8 cellular contexts compared by ENCODE assay signal in genomic region chr5:132777209-132778069, GRCh38. TPM values are rescaled to one million over a fixed set of nuclear protein-coding genes. Genes with fewer than 3 reads are reported as not detected.
DNase-seq lines count a peak whose midpoint lies in the region; ATAC-seq, FAIRE-seq and TF ChIP-seq lines count a peak whose summit lies in the region.

A gene with protein sequence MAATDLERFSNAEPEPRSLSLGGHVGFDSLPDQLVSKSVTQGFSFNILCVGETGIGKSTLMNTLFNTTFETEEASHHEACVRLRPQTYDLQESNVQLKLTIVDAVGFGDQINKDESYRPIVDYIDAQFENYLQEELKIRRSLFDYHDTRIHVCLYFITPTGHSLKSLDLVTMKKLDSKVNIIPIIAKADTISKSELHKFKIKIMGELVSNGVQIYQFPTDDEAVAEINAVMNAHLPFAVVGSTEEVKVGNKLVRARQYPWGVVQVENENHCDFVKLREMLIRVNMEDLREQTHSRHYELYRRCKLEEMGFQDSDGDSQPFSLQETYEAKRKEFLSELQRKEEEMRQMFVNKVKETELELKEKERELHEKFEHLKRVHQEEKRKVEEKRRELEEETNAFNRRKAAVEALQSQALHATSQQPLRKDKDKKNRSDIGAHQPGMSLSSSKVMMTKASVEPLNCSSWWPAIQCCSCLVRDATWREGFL (minus strand): TSS chr5:132777239. CDS start chr5:132777137, 102 bp downstream.

- H3K4me1 ChIP-seq in A673 (ENCODE audit: insufficient read depth, low read length, poor library complexity, severe bottlenecking) (peaks cover 6% of the 10 kb centered on the region), hepatocyte (ENCODE audit: insufficient read depth) (peaks cover 15% of the 10 kb centered on the region)

- H3K9me3 ChIP-seq in A673 (ENCODE audit: low read depth, low read length, poor library complexity, severe bottlenecking) (no peaks in the 10 kb centered on the region), SU-DHL-6 (ENCODE audit: insufficient read depth, low read length) (no peaks in the 10 kb centered on the region), hepatocyte (ENCODE audit: low read depth) (no peaks in the 10 kb centered on the region)

- no peaks in the 10 kb centered on the region for H3K36me3 ChIP-seq in A673 (ENCODE audit: insufficient read depth, low read length, poor library complexity, severe bottlenecking)
- H3K36me3 ChIP-seq in SU-DHL-6 (ENCODE audit: low read length) = no peaks in the 10 kb centered on the region
- H3K36me3 ChIP-seq in hepatocyte (replicated peaks; ENCODE audit: insufficient read depth, low read depth) = no peaks in the 10 kb centered on the region

- ATAC-seq in HG03108 (IDR thresholded peaks at IDR 0.05; ENCODE audit: unreplicated experiment) (peak; percentile 55), HG02884 (IDR thresholded peaks at IDR 0.05; ENCODE audit: unreplicated experiment) (no peak)

- H3K27me3 ChIP-seq in A673 (replicated peaks; ENCODE audit: insufficient read depth, low read depth, low read length, poor library complexity) = no peaks in the 10 kb centered on the region
- H3K27me3 ChIP-seq in SU-DHL-6 (ENCODE audit: low read length) = no peaks in the 10 kb centered on the region
- no peaks in the 10 kb centered on the region for H3K27me3 ChIP-seq in hepatocyte

- H2AFZ ChIP-seq in SU-DHL-6 (ENCODE audit: low read depth, low read length, severe bottlenecking) (no peak within 1 kb of the TSS), hepatocyte (peak within 1 kb of the TSS; percentile 100)

- TF ChIP-seq CTCF in A673 (conservative IDR thresholded peaks at IDR 0.05; ENCODE audit: low read depth, low read length) (no peak), SU-DHL-6 (IDR thresholded peaks at IDR 0.05; ENCODE audit: insufficient read depth, low read length, poor library complexity, severe bottlenecking) (no peak), hepatocyte (IDR thresholded peaks at IDR 0.05; ENCODE audit: poor library complexity) (no peak)

- H3K79me2 ChIP-seq in SU-DHL-6 (ENCODE audit: insufficient read depth, low read length) (no peaks in the 10 kb centered on the region), hepatocyte (peaks cover 42% of the 10 kb centered on the region)

- peak within 1 kb of the TSS; percentile 74 for H3K4me3 ChIP-seq in A673 (ENCODE audit: low read depth, low read length, poor library complexity, severe bottlenecking)
- H3K4me3 ChIP-seq in SU-DHL-6 (ENCODE audit: insufficient read depth, low read length, poor library complexity, severe bottlenecking) = no peak within 1 kb of the TSS
- H3K4me3 ChIP-seq in hepatocyte = peak within 1 kb of the TSS; percentile 88

- CTCF ChIA-PET in A673 (lab: Charles Lee) = no interaction called here

- 4% methylated on average over 45 of the region's 82 CpGs for WGBS in hepatocyte (ENCODE audit: low lambda C conversion rate, missing lambda C conversion rate)

- H3K4me2 ChIP-seq in SU-DHL-6 (ENCODE audit: low read depth, low read length, poor library complexity, severe bottlenecking) = peak within 1 kb of the TSS; percentile 28
- peak within 1 kb of the TSS; percentile 98 for H3K4me2 ChIP-seq in hepatocyte

- intact Hi-C loops in A673 (cut with micrococcal nuclease; ENCODE audit: unreplicated experiment) = no loop called here

- no peaks in the 10 kb centered on the region for H3F3A ChIP-seq in SU-DHL-6 (ENCODE audit: insufficient read depth)

- no peak within 1 kb of the TSS; the same call in 1 of the 2 replicates for H3K9ac ChIP-seq in SU-DHL-6 (ENCODE audit: low read length)

- no TSS peak for BruUV-seq in A673 (replicated peaks; lab: Mats Ljungman, UMichigan)

- H3K27ac ChIP-seq in A673 (ENCODE audit: low read depth, low read length, poor library complexity, severe bottlenecking) (peak within 1 kb of the TSS; percentile 50), SU-DHL-6 (ENCODE audit: low read depth, low read length) (no peak within 1 kb of the TSS), hepatocyte (peak within 1 kb of the TSS; percentile 14)

- DNase-seq in A673 (ENCODE audit: low spot score) (peak; percentile 43), GM18507 (ENCODE audit: extremely low spot score, insufficient read length, low read depth) (peak; percentile 45), astrocyte of the hippocampus (ENCODE audit: low read depth, low spot score) (peak; percentile 75), hepatocyte (ENCODE audit: low spot score) (peak; percentile 71), renal cortical epithelial cell (ENCODE audit: low read depth) (no peak)

- H3K9me2 ChIP-seq in SU-DHL-6 (replicated peaks; ENCODE audit: insufficient read depth, low read length) = no peaks in the 10 kb centered on the region
- H3K9me2 ChIP-seq in hepatocyte (replicated peaks; ENCODE audit: insufficient read depth) = no peaks in the 10 kb centered on the region

- H4K20me1 ChIP-seq in SU-DHL-6 (ENCODE audit: low read depth, low read length) = no peaks in the 10 kb centered on the region
- H4K20me1 ChIP-seq in hepatocyte (ENCODE audit: insufficient read depth, poor library complexity, severe bottlenecking) = peaks cover 9% of the 10 kb centered on the region

- no peak for FAIRE-seq in GM18507 (lab: Jason Lieb, UNC)

- POLR2A ChIA-PET in A673 (lab: Charles Lee; ENCODE audit: low non-redundant PET) = no interaction called here

RNA-seq across cellular contexts. Expression of the gene that starts here (rescaled TPM):
- total RNA-seq in A673 (2021) = 26.4 and 33.0 TPM in 2 replicates
- total RNA-seq in hepatocyte = 41.9 and 46.9 TPM in 2 replicates
- polyA plus RNA-seq in hepatocyte = 17.6 and 18.7 TPM in 2 replicates
- 76.9 and 116 TPM in 2 replicates for total RNA-seq in renal cortical epithelial cell
